In genomic region chr19:38663957-38664502, GRCh38 we compare ENCODE assay signal across 9 cellular contexts. TPM values are rescaled to one million over a fixed set of nuclear protein-coding genes. Genes with fewer than 3 reads are reported as not detected.
DNase-seq lines count a peak whose midpoint lies in the region; ATAC-seq, FAIRE-seq and TF ChIP-seq lines count a peak whose summit lies in the region.
"Had no signal": no experiment of that assay in that cellular context is flagged by ENCODE, and none has a peak within 500 bp of the region (broad histone marks: within the 10 kb centered on the region; RNA-seq: fewer than 3 reads in every experiment).

No MANE protein-coding gene starts in this region.

- H3K27me3 ChIP-seq in right cardiac atrium (ENCODE audit: control insufficient read depth, insufficient read depth) (no peaks in the 10 kb centered on the region), sigmoid colon (no peaks in the 10 kb centered on the region)

- H3K4me3 Mint-ChIP-seq in activated T-helper 2 cell treated with anti-CD3 and anti-CD28 coated beads, Interferon-gamma antibody, Interleukin-2, Interleukin-4, amounts not matched to agents 10 μg/mL and 5 μg/mL and 100 μg/mL, durations not matched to agents 14 hours and 24 hours and 36 hours (ENCODE audit: low read depth) = no peak overlapping the region

- peaks cover 26% of the 10 kb centered on the region for H3K36me3 Mint-ChIP-seq in activated T-helper 2 cell treated with anti-CD3 and anti-CD28 coated beads, Interferon-gamma antibody, Interleukin-2, Interleukin-4, amounts not matched to agents 10 μg/mL and 5 μg/mL and 100 μg/mL, durations not matched to agents 14 hours and 24 hours and 36 hours (ENCODE audit: low read depth)

- no peaks in the 10 kb centered on the region for H3K9me3 Mint-ChIP-seq in activated T-helper 2 cell treated with anti-CD3 and anti-CD28 coated beads, Interferon-gamma antibody, Interleukin-2, Interleukin-4, amounts not matched to agents 10 μg/mL and 5 μg/mL and 100 μg/mL, durations not matched to agents 14 hours and 24 hours and 36 hours

- FAIRE-seq in GM12891 (lab: Jason Lieb, UNC) = no peak

- intact Hi-C loops in activated T-helper 2 cell treated with anti-CD3 and anti-CD28 coated beads, Interferon-gamma antibody, Interleukin-2, Interleukin-4, amounts not matched to agents 10 μg/mL and 5 μg/mL and 100 μg/mL, durations not matched to agents 14 hours and 24 hours and 36 hours (cut with micrococcal nuclease) = no loop called here
- intact Hi-C loops in right cardiac atrium (cut with DNase I) (no loop called here), sigmoid colon (cut with DNase I) (no loop called here)

- H3K9me3 ChIP-seq in right cardiac atrium (ENCODE audit: control insufficient read depth, low read length) = no peaks in the 10 kb centered on the region
- H3K9me3 ChIP-seq in sigmoid colon = no peaks in the 10 kb centered on the region

- no peak for TF ChIP-seq CTCF in sigmoid colon (IDR thresholded peaks at IDR 0.05)

- ATAC-seq in right cardiac atrium (peak; percentile 23 to 60), GM19328 (IDR thresholded peaks at IDR 0.05; ENCODE audit: unreplicated experiment) (no peak)

- peak; percentile 61 to 97 (median 92) for TF ChIP-seq EP300 in sigmoid colon (IDR thresholded peaks at IDR 0.05)

- H3K4me3 ChIP-seq in right cardiac atrium (ENCODE audit: low read length) (no peak overlapping the region), sigmoid colon (peak overlapping the region in 2 of 4 donors; percentile 0 to 11)

- peak overlapping the region; percentile 16 for H3K27ac Mint-ChIP-seq in activated T-helper 2 cell treated with anti-CD3 and anti-CD28 coated beads, Interferon-gamma antibody, Interleukin-2, Interleukin-4, amounts not matched to agents 10 μg/mL and 5 μg/mL and 100 μg/mL, durations not matched to agents 14 hours and 24 hours and 36 hours

- TF ChIP-seq POLR2A in GM12891 (IDR thresholded peaks at IDR 0.05; ENCODE audit: low read depth, low read length) (no peak), sigmoid colon (IDR thresholded peaks at IDR 0.05) (peak in 1 of 2 donors; percentile 24)

- 25% methylated on average over 19 of the region's 19 CpGs for WGBS in right cardiac atrium
- 67 to 75% methylated on average over 19 of the region's 19 CpGs for WGBS in sigmoid colon, 2 donors

- H3K27ac ChIP-seq in right cardiac atrium (ENCODE audit: low read length) = peak overlapping the region; percentile 88
- H3K27ac ChIP-seq in sigmoid colon = peak overlapping the region; percentile 96 to 100 (median 98)
- H3K27ac ChIP-seq: VCaP had no signal

- H3K36me3 ChIP-seq in sigmoid colon = no peaks in the 10 kb centered on the region

- H3K4me1 ChIP-seq in right cardiac atrium (ENCODE audit: control insufficient read depth, insufficient read depth, low read length) (peaks cover 50% of the 10 kb centered on the region), sigmoid colon (peaks cover 0 to 100% (median 99%) of the 10 kb centered on the region in 4 donors)

- peaks cover 57% of the 10 kb centered on the region for H3K4me1 Mint-ChIP-seq in activated T-helper 2 cell treated with anti-CD3 and anti-CD28 coated beads, Interferon-gamma antibody, Interleukin-2, Interleukin-4, amounts not matched to agents 10 μg/mL and 5 μg/mL and 100 μg/mL, durations not matched to agents 14 hours and 24 hours and 36 hours (ENCODE audit: low read depth)

- no peaks in the 10 kb centered on the region for H3K27me3 Mint-ChIP-seq in activated T-helper 2 cell treated with anti-CD3 and anti-CD28 coated beads, Interferon-gamma antibody, Interleukin-2, Interleukin-4, amounts not matched to agents 10 μg/mL and 5 μg/mL and 100 μg/mL, durations not matched to agents 14 hours and 24 hours and 36 hours (ENCODE audit: low read depth)

- DNase-seq in GM12891 (ENCODE audit: insufficient read length, low spot score) (no peak), right cardiac atrium (peak; percentile 52 to 82 (median 79)), sigmoid colon (peak; percentile 94), activated T-cell treated with anti-CD3 and anti-CD28 coated beads for 4 hours (no peak), mucosa of gallbladder (ENCODE audit: low spot score) (no peak)
- no peak for DNase-seq in activated T-helper 2 cell treated with anti-CD3 and anti-CD28 coated beads, Interferon-gamma antibody, Interleukin-2, Interleukin-4, amounts not matched to agents 10 μg/mL and 5 μg/mL and 100 μg/mL, durations not matched to agents 14 hours and 24 hours and 36 hours (ENCODE audit: low spot score)
- no peak for DNase-seq in stimulated activated CD4-positive, alpha-beta T cell treated with anti-CD3 and anti-CD28 coated beads, Interleukin-1b, Interleukin-23, amount 100 ng/mL, for 48 hours

TF ChIP-seq in GM12891, 5 proteins besides CTCF, POLR2A, EP300 and RAD21:
- TF ChIP-seq SPI1 (IDR thresholded peaks at IDR 0.05; ENCODE audit: low read depth, low read length) (no peak), POLR2AphosphoS5 (IDR thresholded peaks at IDR 0.05; ENCODE audit: low read depth, low read length) (0 out of 2 replicates have a peak, but pooled peaks have one; percentile 15)
TF ChIP-seq in GM12891: peak in this region for 1.

RNA-seq across cellular contexts. Expression of gene ACTN4, which starts 16.6 kb away (rescaled TPM):
- polyA plus RNA-seq in GM12891 (2012; ENCODE audit: low read depth, missing spikeins) = 122 TPM
- total RNA-seq in activated T-helper 2 cell treated with anti-CD3 and anti-CD28 coated beads, Interferon-gamma antibody, Interleukin-2, Interleukin-4, amounts not matched to agents 10 μg/mL and 5 μg/mL and 100 μg/mL, durations not matched to agents 14 hours and 24 hours and 36 hours = 329 and 334 TPM in 2 replicates
- 100 to 1,000 TPM; 116 to 226 (median 122) TPM for total RNA-seq in right cardiac atrium
- 87.4 TPM for polyA plus RNA-seq in right cardiac atrium
- 100 to 1,000 TPM; 131 to 328 (median 197) TPM for total RNA-seq in sigmoid colon
- polyA plus RNA-seq in sigmoid colon = 100 to 1,000 TPM; 122 to 456 (median 176) TPM
- 628 TPM for total RNA-seq in mucosa of gallbladder

RNA-seq across cellular contexts. Expression of gene EIF3K, which starts 45.0 kb away (rescaled TPM):
- polyA plus RNA-seq in GM12891 (2012; ENCODE audit: low read depth, missing spikeins) = 367 TPM
- total RNA-seq in activated T-helper 2 cell treated with anti-CD3 and anti-CD28 coated beads, Interferon-gamma antibody, Interleukin-2, Interleukin-4, amounts not matched to agents 10 μg/mL and 5 μg/mL and 100 μg/mL, durations not matched to agents 14 hours and 24 hours and 36 hours = 285 and 287 TPM in 2 replicates
- total RNA-seq in right cardiac atrium = 100 to 1,000 TPM; 477 to 576 (median 534) TPM
- 829 TPM for polyA plus RNA-seq in right cardiac atrium
- 100 to 1,000 TPM; 469 to 803 (median 546) TPM for total RNA-seq in sigmoid colon
- 100 to 1,000 TPM; 498 to 637 (median 574) TPM for polyA plus RNA-seq in sigmoid colon
- total RNA-seq in mucosa of gallbladder = 233 TPM

RNA-seq across cellular contexts. Expression of gene MAP4K1, which starts 46.3 kb away (rescaled TPM):
- 123 TPM for polyA plus RNA-seq in GM12891 (2012; ENCODE audit: low read depth, missing spikeins)
- total RNA-seq in activated T-helper 2 cell treated with anti-CD3 and anti-CD28 coated beads, Interferon-gamma antibody, Interleukin-2, Interleukin-4, amounts not matched to agents 10 μg/mL and 5 μg/mL and 100 μg/mL, durations not matched to agents 14 hours and 24 hours and 36 hours = 181 and 187 TPM in 2 replicates
- total RNA-seq in right cardiac atrium (1 to 10 TPM; 1.0 to 4.4 (median 3.0) TPM), sigmoid colon (1 to 10 TPM; 1.2 to 8.9 (median 1.3) TPM), mucosa of gallbladder (8.2 TPM)
- polyA plus RNA-seq in right cardiac atrium (0.88 TPM), sigmoid colon (10 to 100 TPM in 1 of 3 donors, 1 to 10 TPM in 2; 1.6 to 29.7 (median 4.8) TPM)

Comparison
In these comparisons a context has a peak if more than half of its experiments do, and no peak if none do; other contexts are left out.
1. DNase-seq: peak in right cardiac atrium (3 of 3) and sigmoid colon (single experiment); none in GM12891 (single experiment), activated T-helper 2 cell treated with anti-CD3 and anti-CD28 coated beads, Interferon-gamma antibody, Interleukin-2, Interleukin-4, amounts not matched to agents 10 μg/mL and 5 μg/mL and 100 μg/mL, durations not matched to agents 14 hours and 24 hours and 36 hours (single experiment), stimulated activated CD4-positive, alpha-beta T cell treated with anti-CD3 and anti-CD28 coated beads, Interleukin-1b, Interleukin-23, amount 100 ng/mL, for 48 hours (single experiment), activated T-cell treated with anti-CD3 and anti-CD28 coated beads for 4 hours (single experiment) and mucosa of gallbladder (single experiment).
2. RNA of gene MAP4K1, which starts 46.3 kb away (total RNA-seq): 181 to 187 TPM in activated T-helper 2 cell treated with anti-CD3 and anti-CD28 coated beads, Interferon-gamma antibody, Interleukin-2, Interleukin-4, amounts not matched to agents 10 μg/mL and 5 μg/mL and 100 μg/mL, durations not matched to agents 14 hours and 24 hours and 36 hours; 8.2 TPM in mucosa of gallbladder (single experiment), 1.0 to 4.4 TPM in right cardiac atrium and 1.2 to 8.9 TPM in sigmoid colon; every median in the first group is over 10 times any median in the second.